ENCODE assay signal across 1 cellular context in the genomic region with DNA sequence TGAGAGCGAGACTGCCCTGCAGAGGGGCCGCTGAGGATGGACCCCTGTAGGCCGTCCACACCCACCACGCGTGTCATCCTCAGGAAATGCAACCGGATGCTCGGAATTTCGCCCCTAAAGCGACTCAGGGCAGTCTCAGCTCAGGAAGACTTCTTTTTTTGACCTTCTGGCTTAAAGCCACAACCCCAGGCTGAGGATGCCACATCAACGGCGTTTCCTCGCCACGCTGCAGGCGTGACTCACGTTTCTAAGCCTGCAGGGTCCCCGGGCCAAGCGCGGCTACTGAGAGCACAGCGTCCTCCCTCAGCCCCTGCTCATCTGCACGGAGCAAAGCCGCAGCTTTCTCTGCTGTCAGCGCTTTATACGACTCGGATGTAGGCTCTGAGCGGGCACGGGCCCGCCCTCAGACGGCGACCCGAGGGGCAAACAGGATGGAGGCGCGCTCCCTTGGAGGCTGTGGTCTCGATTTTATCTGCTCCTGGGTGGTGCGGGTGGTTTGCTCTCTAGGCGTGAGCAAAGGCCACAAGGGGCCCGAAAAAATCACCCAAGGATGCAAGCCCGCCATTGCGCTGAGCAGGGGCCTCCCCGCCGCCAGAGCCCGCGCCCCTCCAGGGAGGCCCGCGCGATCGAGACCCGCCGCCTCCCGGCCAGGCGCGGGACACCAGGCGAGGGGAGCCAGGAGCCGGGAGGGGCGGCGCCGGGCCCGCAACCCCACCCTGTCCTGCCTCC.
TF ChIP-seq lines count a peak whose summit lies in the region.

No MANE protein-coding gene starts in this region.

TF ChIP-seq in GM12878, 131 proteins besides CTCF, POLR2A, EP300 and RAD21 (continued from another document):
- TF ChIP-seq FOXK2 (IDR thresholded peaks at IDR 0.05) (no peak), MYB (IDR thresholded peaks at IDR 0.05; ENCODE audit: borderline replicate concordance, low read depth, low read length) (no peak), RFX5 (IDR thresholded peaks at IDR 0.05; ENCODE audit: low read depth, low read length) (no peak), SPI1 (IDR thresholded peaks at IDR 0.05; ENCODE audit: borderline replicate concordance, insufficient read depth, low read depth, low read length) (no peak), HDAC6 (IDR thresholded peaks at IDR 0.05; ENCODE audit: unreplicated experiment) (no peak), ZBED1 (IDR thresholded peaks at IDR 0.05; ENCODE audit: borderline replicate concordance) (no peak), MYC (IDR thresholded peaks at IDR 0.05; ENCODE audit: insufficient read depth, insufficient read length, insufficient replicate concordance, low read length, severe bottlenecking) (no peak), TCF3 (IDR thresholded peaks at IDR 0.05; ENCODE audit: borderline replicate concordance, insufficient read depth, low read depth, low read length) (no peak), POLR2AphosphoS5 (IDR thresholded peaks at IDR 0.05; ENCODE audit: low read length) (peak; percentile 56), PAX5 (IDR thresholded peaks at IDR 0.05; ENCODE audit: borderline replicate concordance, low read depth, low read length) (no peak), TARDBP (IDR thresholded peaks at IDR 0.05; ENCODE audit: borderline replicate concordance) (no peak), TBL1XR1 (IDR thresholded peaks at IDR 0.05; ENCODE audit: low read depth, low read length) (no peak), SMARCA5 (IDR thresholded peaks at IDR 0.05) (no peak), BACH1 (IDR thresholded peaks at IDR 0.05; ENCODE audit: borderline replicate concordance) (peak; percentile 38; the same call in 1 of the 2 replicates), HCFC1 (IDR thresholded peaks at IDR 0.05; ENCODE audit: low read length) (no peak), WRNIP1 (IDR thresholded peaks at IDR 0.05; ENCODE audit: borderline replicate concordance, low read depth, low read length) (no peak), BHLHE40 (IDR thresholded peaks at IDR 0.05; ENCODE audit: borderline replicate concordance in 1 of 2, low read depth in 2 of 2, low read length in 1 of 2) (peak; percentile 85 to 91), FOS (IDR thresholded peaks at IDR 0.05; ENCODE audit: borderline replicate concordance, extremely low read depth, insufficient read length) (no peak), NBN (IDR thresholded peaks at IDR 0.05) (no peak), YY1 (IDR thresholded peaks at IDR 0.05; ENCODE audit: low read depth, low read length) (0 out of 2 replicates have a peak, but pooled peaks have one; percentile 25), STAT1 (conservative IDR thresholded peaks at IDR 0.05) (no peak), BMI1 (IDR thresholded peaks at IDR 0.05; ENCODE audit: borderline replicate concordance) (no peak), ATF7 (IDR thresholded peaks at IDR 0.05; ENCODE audit: low read depth) (no peak), GATAD2B (conservative IDR thresholded peaks at IDR 0.05; ENCODE audit: low read depth) (no peak; the same call in 1 of the 2 replicates), HDAC2 (IDR thresholded peaks at IDR 0.05) (no peak), CBFB (IDR thresholded peaks at IDR 0.05; ENCODE audit: low read depth) (no peak), ESRRA (IDR thresholded peaks at IDR 0.05; ENCODE audit: low read length) (no peak), BCL11A (IDR thresholded peaks at IDR 0.05; ENCODE audit: low read depth, low read length) (no peak), ZNF384 (IDR thresholded peaks at IDR 0.05; ENCODE audit: borderline replicate concordance, low read depth, low read length) (no peak)
- TF ChIP-seq, protein P1, sequence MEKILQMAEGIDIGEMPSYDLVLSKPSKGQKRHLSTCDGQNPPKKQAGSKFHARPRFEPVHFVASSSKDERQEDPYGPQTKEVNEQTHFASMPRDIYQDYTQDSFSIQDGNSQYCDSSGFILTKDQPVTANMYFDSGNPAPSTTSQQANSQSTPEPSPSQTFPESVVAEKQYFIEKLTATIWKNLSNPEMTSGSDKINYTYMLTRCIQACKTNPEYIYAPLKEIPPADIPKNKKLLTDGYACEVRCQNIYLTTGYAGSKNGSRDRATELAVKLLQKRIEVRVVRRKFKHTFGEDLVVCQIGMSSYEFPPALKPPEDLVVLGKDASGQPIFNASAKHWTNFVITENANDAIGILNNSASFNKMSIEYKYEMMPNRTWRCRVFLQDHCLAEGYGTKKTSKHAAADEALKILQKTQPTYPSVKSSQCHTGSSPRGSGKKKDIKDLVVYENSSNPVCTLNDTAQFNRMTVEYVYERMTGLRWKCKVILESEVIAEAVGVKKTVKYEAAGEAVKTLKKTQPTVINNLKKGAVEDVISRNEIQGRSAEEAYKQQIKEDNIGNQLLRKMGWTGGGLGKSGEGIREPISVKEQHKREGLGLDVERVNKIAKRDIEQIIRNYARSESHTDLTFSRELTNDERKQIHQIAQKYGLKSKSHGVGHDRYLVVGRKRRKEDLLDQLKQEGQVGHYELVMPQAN (conservative IDR thresholded peaks at IDR 0.05): no peak
- TF ChIP-seq, protein P2, sequence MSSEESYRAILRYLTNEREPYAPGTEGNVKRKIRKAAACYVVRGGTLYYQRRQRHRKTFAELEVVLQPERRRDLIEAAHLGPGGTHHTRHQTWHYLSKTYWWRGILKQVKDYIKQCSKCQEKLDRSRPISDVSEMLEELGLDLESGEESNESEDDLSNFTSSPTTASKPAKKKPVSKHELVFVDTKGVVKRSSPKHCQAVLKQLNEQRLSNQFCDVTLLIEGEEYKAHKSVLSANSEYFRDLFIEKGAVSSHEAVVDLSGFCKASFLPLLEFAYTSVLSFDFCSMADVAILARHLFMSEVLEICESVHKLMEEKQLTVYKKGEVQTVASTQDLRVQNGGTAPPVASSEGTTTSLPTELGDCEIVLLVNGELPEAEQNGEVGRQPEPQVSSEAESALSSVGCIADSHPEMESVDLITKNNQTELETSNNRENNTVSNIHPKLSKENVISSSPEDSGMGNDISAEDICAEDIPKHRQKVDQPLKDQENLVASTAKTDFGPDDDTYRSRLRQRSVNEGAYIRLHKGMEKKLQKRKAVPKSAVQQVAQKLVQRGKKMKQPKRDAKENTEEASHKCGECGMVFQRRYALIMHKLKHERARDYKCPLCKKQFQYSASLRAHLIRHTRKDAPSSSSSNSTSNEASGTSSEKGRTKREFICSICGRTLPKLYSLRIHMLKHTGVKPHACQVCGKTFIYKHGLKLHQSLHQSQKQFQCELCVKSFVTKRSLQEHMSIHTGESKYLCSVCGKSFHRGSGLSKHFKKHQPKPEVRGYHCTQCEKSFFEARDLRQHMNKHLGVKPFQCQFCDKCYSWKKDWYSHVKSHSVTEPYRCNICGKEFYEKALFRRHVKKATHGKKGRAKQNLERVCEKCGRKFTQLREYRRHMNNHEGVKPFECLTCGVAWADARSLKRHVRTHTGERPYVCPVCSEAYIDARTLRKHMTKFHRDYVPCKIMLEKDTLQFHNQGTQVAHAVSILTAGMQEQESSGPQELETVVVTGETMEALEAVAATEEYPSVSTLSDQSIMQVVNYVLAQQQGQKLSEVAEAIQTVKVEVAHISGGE (CRISPR knock-in tag; IDR thresholded peaks at IDR 0.05): no peak
- TF ChIP-seq, protein P3, sequence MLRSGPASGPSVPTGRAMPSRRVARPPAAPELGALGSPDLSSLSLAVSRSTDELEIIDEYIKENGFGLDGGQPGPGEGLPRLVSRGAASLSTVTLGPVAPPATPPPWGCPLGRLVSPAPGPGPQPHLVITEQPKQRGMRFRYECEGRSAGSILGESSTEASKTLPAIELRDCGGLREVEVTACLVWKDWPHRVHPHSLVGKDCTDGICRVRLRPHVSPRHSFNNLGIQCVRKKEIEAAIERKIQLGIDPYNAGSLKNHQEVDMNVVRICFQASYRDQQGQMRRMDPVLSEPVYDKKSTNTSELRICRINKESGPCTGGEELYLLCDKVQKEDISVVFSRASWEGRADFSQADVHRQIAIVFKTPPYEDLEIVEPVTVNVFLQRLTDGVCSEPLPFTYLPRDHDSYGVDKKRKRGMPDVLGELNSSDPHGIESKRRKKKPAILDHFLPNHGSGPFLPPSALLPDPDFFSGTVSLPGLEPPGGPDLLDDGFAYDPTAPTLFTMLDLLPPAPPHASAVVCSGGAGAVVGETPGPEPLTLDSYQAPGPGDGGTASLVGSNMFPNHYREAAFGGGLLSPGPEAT (IDR thresholded peaks at IDR 0.05; ENCODE audit: low read depth): 0 out of 2 replicates have a peak, but pooled peaks have one; percentile 30
- TF ChIP-seq, protein P4, sequence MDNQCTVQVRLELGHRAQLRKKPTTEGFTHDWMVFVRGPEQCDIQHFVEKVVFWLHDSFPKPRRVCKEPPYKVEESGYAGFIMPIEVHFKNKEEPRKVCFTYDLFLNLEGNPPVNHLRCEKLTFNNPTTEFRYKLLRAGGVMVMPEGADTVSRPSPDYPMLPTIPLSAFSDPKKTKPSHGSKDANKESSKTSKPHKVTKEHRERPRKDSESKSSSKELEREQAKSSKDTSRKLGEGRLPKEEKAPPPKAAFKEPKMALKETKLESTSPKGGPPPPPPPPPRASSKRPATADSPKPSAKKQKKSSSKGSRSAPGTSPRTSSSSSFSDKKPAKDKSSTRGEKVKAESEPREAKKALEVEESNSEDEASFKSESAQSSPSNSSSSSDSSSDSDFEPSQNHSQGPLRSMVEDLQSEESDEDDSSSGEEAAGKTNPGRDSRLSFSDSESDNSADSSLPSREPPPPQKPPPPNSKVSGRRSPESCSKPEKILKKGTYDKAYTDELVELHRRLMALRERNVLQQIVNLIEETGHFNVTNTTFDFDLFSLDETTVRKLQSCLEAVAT (IDR thresholded peaks at IDR 0.05): 0 out of 2 replicates have a peak, but pooled peaks have one; percentile 10
- TF ChIP-seq, protein P5, sequence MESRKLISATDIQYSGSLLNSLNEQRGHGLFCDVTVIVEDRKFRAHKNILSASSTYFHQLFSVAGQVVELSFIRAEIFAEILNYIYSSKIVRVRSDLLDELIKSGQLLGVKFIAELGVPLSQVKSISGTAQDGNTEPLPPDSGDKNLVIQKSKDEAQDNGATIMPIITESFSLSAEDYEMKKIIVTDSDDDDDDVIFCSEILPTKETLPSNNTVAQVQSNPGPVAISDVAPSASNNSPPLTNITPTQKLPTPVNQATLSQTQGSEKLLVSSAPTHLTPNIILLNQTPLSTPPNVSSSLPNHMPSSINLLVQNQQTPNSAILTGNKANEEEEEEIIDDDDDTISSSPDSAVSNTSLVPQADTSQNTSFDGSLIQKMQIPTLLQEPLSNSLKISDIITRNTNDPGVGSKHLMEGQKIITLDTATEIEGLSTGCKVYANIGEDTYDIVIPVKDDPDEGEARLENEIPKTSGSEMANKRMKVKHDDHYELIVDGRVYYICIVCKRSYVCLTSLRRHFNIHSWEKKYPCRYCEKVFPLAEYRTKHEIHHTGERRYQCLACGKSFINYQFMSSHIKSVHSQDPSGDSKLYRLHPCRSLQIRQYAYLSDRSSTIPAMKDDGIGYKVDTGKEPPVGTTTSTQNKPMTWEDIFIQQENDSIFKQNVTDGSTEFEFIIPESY (IDR thresholded peaks at IDR 0.05): no peak
- TF ChIP-seq, protein P6, sequence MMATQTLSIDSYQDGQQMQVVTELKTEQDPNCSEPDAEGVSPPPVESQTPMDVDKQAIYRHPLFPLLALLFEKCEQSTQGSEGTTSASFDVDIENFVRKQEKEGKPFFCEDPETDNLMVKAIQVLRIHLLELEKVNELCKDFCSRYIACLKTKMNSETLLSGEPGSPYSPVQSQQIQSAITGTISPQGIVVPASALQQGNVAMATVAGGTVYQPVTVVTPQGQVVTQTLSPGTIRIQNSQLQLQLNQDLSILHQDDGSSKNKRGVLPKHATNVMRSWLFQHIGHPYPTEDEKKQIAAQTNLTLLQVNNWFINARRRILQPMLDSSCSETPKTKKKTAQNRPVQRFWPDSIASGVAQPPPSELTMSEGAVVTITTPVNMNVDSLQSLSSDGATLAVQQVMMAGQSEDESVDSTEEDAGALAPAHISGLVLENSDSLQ (IDR thresholded peaks at IDR 0.05): no peak
- TF ChIP-seq, protein P7, sequence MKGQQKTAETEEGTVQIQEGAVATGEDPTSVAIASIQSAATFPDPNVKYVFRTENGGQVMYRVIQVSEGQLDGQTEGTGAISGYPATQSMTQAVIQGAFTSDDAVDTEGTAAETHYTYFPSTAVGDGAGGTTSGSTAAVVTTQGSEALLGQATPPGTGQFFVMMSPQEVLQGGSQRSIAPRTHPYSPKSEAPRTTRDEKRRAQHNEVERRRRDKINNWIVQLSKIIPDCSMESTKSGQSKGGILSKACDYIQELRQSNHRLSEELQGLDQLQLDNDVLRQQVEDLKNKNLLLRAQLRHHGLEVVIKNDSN (IDR thresholded peaks at IDR 0.05; ENCODE audit: borderline replicate concordance, extremely low read length, insufficient read depth, low read depth, low read length): no peak
